Comparison of ENCODE assay signal across 8 cellular contexts in genomic region chr3:126083913-126084514, GRCh38. TPM values are rescaled to one million over a fixed set of nuclear protein-coding genes. Genes with fewer than 3 reads are reported as not detected.
DNase-seq lines count a peak whose midpoint lies in the region; ATAC-seq and TF ChIP-seq lines count a peak whose summit lies in the region.

TSS of gene SLC41A3 (minus strand) at chr3:126084124. CDS start at chr3:126068219, 15,905 bp downstream.

- H3K4me3 ChIP-seq in cardiac muscle cell: peak within 1 kb of the TSS; percentile 79
- H3K4me3 ChIP-seq in tibial nerve: peak within 1 kb of the TSS; percentile 69 to 92 (median 88)

- peak; percentile 95 for ATAC-seq in HG02623 (IDR thresholded peaks at IDR 0.05; ENCODE audit: unreplicated experiment)

- H3K27ac ChIP-seq in cardiac muscle cell: peak within 1 kb of the TSS; percentile 89
- peak within 1 kb of the TSS; percentile 83 to 96 (median 92) for H3K27ac ChIP-seq in tibial nerve

- TF ChIP-seq CTCF in GM12873 (IDR thresholded peaks at IDR 0.05; ENCODE audit: insufficient read depth, low read depth, low read length, missing control alignments): peak; percentile 59
- TF ChIP-seq CTCF in cardiac muscle cell (IDR thresholded peaks at IDR 0.05; ENCODE audit: low read depth, low read length): peak; percentile 60
- peak in 4 of 5 experiments; percentile 37 to 58 (median 51) for TF ChIP-seq CTCF in tibial nerve (IDR thresholded peaks at IDR 0.05)

- WGBS in tibial nerve, 2 donors: 0 to 1% methylated on average over 7 to 25 of the region's 66 CpGs

- DNase-seq in NCI-H1105 (lab: John Stamatoyannopoulos, UW): peak; percentile 87
- DNase-seq in SW480 (ENCODE audit: low spot score): peak; percentile 84
- DNase-seq in activated naive CD8-positive, alpha-beta T cell treated with anti-CD3 and anti-CD28 coated beads, Interleukin-2, amount 50 U/mL, for 16 hours (ENCODE audit: low read depth, low spot score): peak; percentile 66
- DNase-seq in cardiac muscle cell (ENCODE audit: low read depth in 1 of 2, low spot score in 1 of 2): peak; percentile 87 to 92
- peak; percentile 74 for DNase-seq in pons (ENCODE audit: low spot score)
- peak; percentile 80 to 81 for DNase-seq in tibial nerve (ENCODE audit: low spot score in 2 of 2)

- peak in 1 of 2 donors; percentile 57 for TF ChIP-seq EP300 in tibial nerve (IDR thresholded peaks at IDR 0.05)

- TF ChIP-seq POLR2A in tibial nerve (IDR thresholded peaks at IDR 0.05): peak; percentile 53 to 70

- H3K4me1 ChIP-seq in cardiac muscle cell (ENCODE audit: low read depth) (no peaks in the 10 kb centered on the region), tibial nerve (peaks cover 0 to 23% (median 0%) of the 10 kb centered on the region in 4 donors)

- H3K36me3 ChIP-seq in cardiac muscle cell (no peaks in the 10 kb centered on the region), tibial nerve (no peaks in the 10 kb centered on the region)

- H3K27me3 ChIP-seq in cardiac muscle cell: no peaks in the 10 kb centered on the region
- H3K27me3 ChIP-seq in tibial nerve: no peaks in the 10 kb centered on the region

- H3K9me3 ChIP-seq in cardiac muscle cell (ENCODE audit: low read depth): no peaks in the 10 kb centered on the region
- no peaks in the 10 kb centered on the region for H3K9me3 ChIP-seq in tibial nerve

RNA-seq across cellular contexts. Expression of gene SLC41A3, which starts in this region (rescaled TPM):
- total RNA-seq in cardiac muscle cell (55.1 and 68.0 TPM in 2 replicates), tibial nerve (10 to 100 TPM; 36.1 to 54.8 (median 46.3) TPM)
- polyA plus RNA-seq in cardiac muscle cell: 33.4 and 33.9 TPM in 2 replicates

Comparison
In these comparisons a context has a peak if more than half of its experiments do, and no peak if none do; other contexts are left out.
1. Peak in every context shown above with its lines: DNase-seq, ATAC-seq, H3K4me3 ChIP-seq and H3K27ac ChIP-seq.